Comparison of ENCODE assay signal across 1 cellular context in the genomic region with DNA sequence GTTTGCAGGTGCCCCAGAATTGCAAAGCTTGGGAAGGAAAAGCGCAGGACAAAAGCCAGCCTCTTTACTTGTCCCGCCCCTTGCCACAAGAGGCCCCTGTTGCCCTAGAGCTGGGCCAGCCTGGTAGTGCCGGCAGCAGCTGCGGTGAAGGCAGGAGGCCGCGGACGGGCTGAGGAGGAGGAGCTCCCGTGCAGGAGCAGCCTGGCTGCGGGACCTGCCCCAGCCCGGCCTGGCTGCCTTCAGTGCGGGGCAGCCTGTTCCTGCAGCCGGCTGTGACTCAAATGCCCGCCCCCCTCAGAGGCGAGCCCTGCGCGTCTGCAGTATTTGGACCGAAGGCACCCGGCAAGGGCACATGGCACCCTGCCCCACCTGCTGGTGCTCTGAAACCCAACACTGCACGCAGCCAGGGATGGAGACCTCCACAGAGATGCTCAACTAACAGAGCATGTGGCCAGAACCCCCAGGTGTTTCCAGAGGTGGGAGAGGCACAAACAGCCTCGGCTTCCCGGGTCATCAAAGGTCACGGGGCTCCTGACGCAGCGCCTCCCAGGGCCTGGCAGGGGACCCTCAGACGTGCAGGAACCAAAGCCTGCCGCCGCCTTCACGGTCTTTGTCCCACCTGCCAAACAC.
TF ChIP-seq lines count a peak whose summit lies in the region.

No MANE protein-coding gene starts in this region.

TF ChIP-seq in GM23338, 12 proteins besides CTCF, POLR2A, EP300 and RAD21:
- TF ChIP-seq, protein P1, sequence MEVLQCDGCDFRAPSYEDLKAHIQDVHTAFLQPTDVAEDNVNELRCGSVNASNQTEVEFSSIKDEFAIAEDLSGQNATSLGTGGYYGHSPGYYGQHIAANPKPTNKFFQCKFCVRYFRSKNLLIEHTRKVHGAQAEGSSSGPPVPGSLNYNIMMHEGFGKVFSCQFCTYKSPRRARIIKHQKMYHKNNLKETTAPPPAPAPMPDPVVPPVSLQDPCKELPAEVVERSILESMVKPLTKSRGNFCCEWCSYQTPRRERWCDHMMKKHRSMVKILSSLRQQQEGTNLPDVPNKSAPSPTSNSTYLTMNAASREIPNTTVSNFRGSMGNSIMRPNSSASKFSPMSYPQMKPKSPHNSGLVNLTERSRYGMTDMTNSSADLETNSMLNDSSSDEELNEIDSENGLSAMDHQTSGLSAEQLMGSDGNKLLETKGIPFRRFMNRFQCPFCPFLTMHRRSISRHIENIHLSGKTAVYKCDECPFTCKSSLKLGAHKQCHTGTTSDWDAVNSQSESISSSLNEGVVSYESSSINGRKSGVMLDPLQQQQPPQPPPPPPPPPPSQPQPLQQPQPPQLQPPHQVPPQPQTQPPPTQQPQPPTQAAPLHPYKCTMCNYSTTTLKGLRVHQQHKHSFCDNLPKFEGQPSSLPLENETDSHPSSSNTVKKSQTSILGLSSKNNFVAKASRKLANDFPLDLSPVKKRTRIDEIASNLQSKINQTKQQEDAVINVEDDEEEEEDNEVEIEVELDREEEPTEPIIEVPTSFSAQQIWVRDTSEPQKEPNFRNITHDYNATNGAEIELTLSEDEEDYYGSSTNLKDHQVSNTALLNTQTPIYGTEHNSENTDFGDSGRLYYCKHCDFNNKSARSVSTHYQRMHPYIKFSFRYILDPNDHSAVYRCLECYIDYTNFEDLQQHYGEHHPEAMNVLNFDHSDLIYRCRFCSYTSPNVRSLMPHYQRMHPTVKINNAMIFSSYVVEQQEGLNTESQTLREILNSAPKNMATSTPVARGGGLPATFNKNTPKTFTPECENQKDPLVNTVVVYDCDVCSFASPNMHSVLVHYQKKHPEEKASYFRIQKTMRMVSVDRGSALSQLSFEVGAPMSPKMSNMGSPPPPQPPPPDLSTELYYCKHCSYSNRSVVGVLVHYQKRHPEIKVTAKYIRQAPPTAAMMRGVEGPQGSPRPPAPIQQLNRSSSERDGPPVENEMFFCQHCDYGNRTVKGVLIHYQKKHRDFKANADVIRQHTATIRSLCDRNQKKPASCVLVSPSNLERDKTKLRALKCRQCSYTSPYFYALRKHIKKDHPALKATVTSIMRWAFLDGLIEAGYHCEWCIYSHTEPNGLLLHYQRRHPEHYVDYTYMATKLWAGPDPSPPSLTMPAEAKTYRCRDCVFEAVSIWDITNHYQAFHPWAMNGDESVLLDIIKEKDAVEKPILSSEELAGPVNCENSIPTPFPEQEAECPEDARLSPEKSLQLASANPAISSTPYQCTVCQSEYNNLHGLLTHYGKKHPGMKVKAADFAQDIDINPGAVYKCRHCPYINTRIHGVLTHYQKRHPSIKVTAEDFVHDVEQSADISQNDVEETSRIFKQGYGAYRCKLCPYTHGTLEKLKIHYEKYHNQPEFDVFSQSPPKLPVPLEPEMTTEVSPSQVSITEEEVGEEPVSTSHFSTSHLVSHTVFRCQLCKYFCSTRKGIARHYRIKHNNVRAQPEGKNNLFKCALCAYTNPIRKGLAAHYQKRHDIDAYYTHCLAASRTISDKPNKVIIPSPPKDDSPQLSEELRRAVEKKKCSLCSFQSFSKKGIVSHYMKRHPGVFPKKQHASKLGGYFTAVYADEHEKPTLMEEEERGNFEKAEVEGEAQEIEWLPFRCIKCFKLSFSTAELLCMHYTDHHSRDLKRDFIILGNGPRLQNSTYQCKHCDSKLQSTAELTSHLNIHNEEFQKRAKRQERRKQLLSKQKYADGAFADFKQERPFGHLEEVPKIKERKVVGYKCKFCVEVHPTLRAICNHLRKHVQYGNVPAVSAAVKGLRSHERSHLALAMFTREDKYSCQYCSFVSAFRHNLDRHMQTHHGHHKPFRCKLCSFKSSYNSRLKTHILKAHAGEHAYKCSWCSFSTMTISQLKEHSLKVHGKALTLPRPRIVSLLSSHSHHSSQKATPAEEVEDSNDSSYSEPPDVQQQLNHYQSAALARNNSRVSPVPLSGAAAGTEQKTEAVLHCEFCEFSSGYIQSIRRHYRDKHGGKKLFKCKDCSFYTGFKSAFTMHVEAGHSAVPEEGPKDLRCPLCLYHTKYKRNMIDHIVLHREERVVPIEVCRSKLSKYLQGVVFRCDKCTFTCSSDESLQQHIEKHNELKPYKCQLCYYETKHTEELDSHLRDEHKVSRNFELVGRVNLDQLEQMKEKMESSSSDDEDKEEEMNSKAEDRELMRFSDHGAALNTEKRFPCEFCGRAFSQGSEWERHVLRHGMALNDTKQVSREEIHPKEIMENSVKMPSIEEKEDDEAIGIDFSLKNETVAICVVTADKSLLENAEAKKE (CRISPR knock-in tag; IDR thresholded peaks at IDR 0.05), result no peak
- TF ChIP-seq POLR2AphosphoS5 (IDR thresholded peaks at IDR 0.05; ENCODE audit: low read depth), result 0 out of 2 replicates have a peak, but pooled peaks have one; percentile 24
